1 cellular context compared by ENCODE assay signal in genomic region chr3:148379763-148380162, GRCh38.
TF ChIP-seq lines count a peak whose summit lies in the region.

No MANE protein-coding gene starts in this region.

TF ChIP-seq in GM23338, 12 proteins besides CTCF, POLR2A, EP300 and RAD21 (continued from another document):
- no peak for TF ChIP-seq REST (IDR thresholded peaks at IDR 0.05; ENCODE audit: unreplicated experiment)
- no peak for TF ChIP-seq EZH2 (IDR thresholded peaks at IDR 0.05; ENCODE audit: low read depth, unreplicated experiment)
- no peak for TF ChIP-seq POLR2AphosphoS5 (IDR thresholded peaks at IDR 0.05; ENCODE audit: low read depth)
- no peak for TF ChIP-seq JUNB (IDR thresholded peaks at IDR 0.05; ENCODE audit: unreplicated experiment)
- no peak for TF ChIP-seq NANOG (IDR thresholded peaks at IDR 0.05; ENCODE audit: borderline replicate concordance)
- TF ChIP-seq ZNF114 (CRISPR knock-in tag; IDR thresholded peaks at IDR 0.05): no peak
- no peak for TF ChIP-seq ETS1 (IDR thresholded peaks at IDR 0.05)
TF ChIP-seq in GM23338: peak in this region for 0.
